Comparison of ENCODE assay signal across 1 cellular context in the genomic region with DNA sequence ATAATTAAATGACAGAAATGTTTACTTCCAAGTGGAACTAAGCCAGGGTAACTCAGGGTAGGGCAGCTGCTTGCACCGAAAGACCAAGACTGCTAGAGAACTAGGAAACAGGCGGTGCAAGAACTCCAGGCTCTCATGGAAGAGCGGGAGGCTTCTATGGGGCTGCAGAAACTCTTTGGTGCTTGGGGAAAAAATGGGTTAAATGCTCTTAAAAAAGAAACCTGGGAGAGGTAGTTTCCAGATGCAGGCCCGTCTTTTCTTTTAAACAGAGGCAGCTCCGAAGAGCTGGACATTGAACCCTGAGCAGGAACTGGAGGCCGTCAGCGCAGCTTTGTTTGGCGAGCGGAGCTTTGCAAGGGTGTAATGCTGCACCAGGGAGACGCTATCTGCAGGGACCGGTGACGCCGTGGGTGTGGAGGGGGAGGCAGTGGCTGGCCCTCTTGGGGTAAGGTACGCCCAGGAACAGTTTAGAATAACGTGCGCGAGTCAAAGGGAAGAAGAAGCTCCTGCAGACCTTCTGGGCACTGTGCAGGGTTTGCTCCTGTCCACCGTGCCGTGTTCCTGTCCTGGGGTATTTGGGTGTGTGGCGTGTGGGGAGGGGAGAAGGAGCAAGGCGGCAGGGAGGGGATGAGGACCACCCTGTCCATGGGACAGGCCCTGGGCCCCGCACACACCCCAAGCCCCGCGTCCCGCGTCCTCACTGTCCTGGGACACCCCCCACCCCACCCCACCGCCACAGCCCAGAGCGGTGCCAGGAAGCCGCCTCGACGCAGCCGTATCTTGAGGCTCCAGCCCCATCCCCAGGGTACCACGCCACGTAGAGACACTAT.
A peak's percentile ranks its signal among the peaks of the same experiment; 100 is the strongest.
TF ChIP-seq lines count a peak whose summit lies in the region.

No MANE protein-coding gene starts in this region.

TF ChIP-seq in HepG2, 621 proteins besides CTCF, POLR2A, EP300 and RAD21 (continued from another document and continues in another):
- TF ChIP-seq, protein P1, sequence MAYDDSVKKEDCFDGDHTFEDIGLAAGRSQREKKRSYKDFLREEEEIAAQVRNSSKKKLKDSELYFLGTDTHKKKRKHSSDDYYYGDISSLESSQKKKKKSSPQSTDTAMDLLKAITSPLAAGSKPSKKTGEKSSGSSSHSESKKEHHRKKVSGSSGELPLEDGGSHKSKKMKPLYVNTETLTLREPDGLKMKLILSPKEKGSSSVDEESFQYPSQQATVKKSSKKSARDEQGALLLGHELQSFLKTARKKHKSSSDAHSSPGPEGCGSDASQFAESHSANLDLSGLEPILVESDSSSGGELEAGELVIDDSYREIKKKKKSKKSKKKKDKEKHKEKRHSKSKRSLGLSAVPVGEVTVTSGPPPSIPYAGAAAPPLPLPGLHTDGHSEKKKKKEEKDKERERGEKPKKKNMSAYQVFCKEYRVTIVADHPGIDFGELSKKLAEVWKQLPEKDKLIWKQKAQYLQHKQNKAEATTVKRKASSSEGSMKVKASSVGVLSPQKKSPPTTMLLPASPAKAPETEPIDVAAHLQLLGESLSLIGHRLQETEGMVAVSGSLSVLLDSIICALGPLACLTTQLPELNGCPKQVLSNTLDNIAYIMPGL (CRISPR knock-in tag; IDR thresholded peaks at IDR 0.05; ENCODE audit: borderline replicate concordance in 1 of 2, low read depth in 1 of 2) = peak in 1 of 2 experiments; percentile 9; a peak in 1 of 4 replicates
- TF ChIP-seq, protein P2, sequence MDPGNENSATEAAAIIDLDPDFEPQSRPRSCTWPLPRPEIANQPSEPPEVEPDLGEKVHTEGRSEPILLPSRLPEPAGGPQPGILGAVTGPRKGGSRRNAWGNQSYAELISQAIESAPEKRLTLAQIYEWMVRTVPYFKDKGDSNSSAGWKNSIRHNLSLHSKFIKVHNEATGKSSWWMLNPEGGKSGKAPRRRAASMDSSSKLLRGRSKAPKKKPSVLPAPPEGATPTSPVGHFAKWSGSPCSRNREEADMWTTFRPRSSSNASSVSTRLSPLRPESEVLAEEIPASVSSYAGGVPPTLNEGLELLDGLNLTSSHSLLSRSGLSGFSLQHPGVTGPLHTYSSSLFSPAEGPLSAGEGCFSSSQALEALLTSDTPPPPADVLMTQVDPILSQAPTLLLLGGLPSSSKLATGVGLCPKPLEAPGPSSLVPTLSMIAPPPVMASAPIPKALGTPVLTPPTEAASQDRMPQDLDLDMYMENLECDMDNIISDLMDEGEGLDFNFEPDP (CRISPR knock-in tag; conservative IDR thresholded peaks at IDR 0.05) = no peak
- peak; percentile 54; the same call in 1 of the 2 replicates for TF ChIP-seq YEATS4 (CRISPR knock-in tag; IDR thresholded peaks at IDR 0.05; ENCODE audit: borderline replicate concordance)
- TF ChIP-seq ZNF383 (CRISPR knock-in tag; IDR thresholded peaks at IDR 0.05; ENCODE audit: borderline replicate concordance) = no peak
- no peak for TF ChIP-seq TEAD2 (CRISPR knock-in tag; IDR thresholded peaks at IDR 0.05)
- TF ChIP-seq ZNF761 (CRISPR knock-in tag; conservative IDR thresholded peaks at IDR 0.05) = no peak
- peak; percentile 29; the same call in 1 of the 2 replicates for TF ChIP-seq ZNF772 (CRISPR knock-in tag; IDR thresholded peaks at IDR 0.05)
- TF ChIP-seq ZNF230 (CRISPR knock-in tag; IDR thresholded peaks at IDR 0.05) = no peak
- no peak for TF ChIP-seq KLF6 (CRISPR knock-in tag; IDR thresholded peaks at IDR 0.05)
- no peak for TF ChIP-seq ZNF570 (CRISPR knock-in tag; IDR thresholded peaks at IDR 0.05; ENCODE audit: borderline replicate concordance)
- no peak for TF ChIP-seq ZKSCAN1 (IDR thresholded peaks at IDR 0.05; ENCODE audit: low read length)
- peak; percentile 66 for TF ChIP-seq HNF4G (IDR thresholded peaks at IDR 0.05; ENCODE audit: borderline replicate concordance, low read depth, low read length)
- TF ChIP-seq HNF4G (CRISPR knock-in tag; IDR thresholded peaks at IDR 0.05; ENCODE audit: borderline replicate concordance, low read depth) = peak; percentile 84; the same call in 1 of the 2 replicates
- no peak for TF ChIP-seq ZNF264 (CRISPR knock-in tag; IDR thresholded peaks at IDR 0.05)
- no peak for TF ChIP-seq AGO1 (IDR thresholded peaks at IDR 0.05; ENCODE audit: low read depth, low read length, poor library complexity, severe bottlenecking)
- TF ChIP-seq PRPF4 (IDR thresholded peaks at IDR 0.05; ENCODE audit: low read depth, low read length, poor library complexity, severe bottlenecking) = no peak
- no peak for TF ChIP-seq ZSCAN29 (CRISPR knock-in tag; conservative IDR thresholded peaks at IDR 0.05)
- TF ChIP-seq ZNF205 (CRISPR knock-in tag; IDR thresholded peaks at IDR 0.05) = peak; percentile 49; the same call in 1 of the 2 replicates
- TF ChIP-seq ZMYM2 (CRISPR knock-in tag; IDR thresholded peaks at IDR 0.05) = no peak
- no peak for TF ChIP-seq ZNF17 (CRISPR knock-in tag; IDR thresholded peaks at IDR 0.05)
- no peak for TF ChIP-seq ZNF878 (CRISPR knock-in tag; IDR thresholded peaks at IDR 0.05)
- TF ChIP-seq ZNF263 (CRISPR knock-in tag; IDR thresholded peaks at IDR 0.05) = 0 out of 2 replicates have a peak, but pooled peaks have one; percentile 26
- TF ChIP-seq, protein P3, sequence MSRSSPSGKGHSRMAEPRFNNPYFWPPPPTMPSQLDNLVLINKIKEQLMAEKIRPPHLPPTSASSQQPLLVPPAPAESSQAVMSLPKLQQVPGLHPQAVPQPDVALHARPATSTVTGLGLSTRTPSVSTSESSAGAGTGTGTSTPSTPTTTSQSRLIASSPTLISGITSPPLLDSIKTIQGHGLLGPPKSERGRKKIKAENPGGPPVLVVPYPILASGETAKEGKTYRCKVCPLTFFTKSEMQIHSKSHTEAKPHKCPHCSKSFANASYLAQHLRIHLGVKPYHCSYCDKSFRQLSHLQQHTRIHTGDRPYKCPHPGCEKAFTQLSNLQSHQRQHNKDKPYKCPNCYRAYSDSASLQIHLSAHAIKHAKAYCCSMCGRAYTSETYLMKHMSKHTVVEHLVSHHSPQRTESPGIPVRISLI (CRISPR knock-in tag; IDR thresholded peaks at IDR 0.05; ENCODE audit: borderline replicate concordance) = no peak
- no peak for TF ChIP-seq ZNF550 (CRISPR knock-in tag; IDR thresholded peaks at IDR 0.05; ENCODE audit: borderline replicate concordance)
- TF ChIP-seq, protein P4, sequence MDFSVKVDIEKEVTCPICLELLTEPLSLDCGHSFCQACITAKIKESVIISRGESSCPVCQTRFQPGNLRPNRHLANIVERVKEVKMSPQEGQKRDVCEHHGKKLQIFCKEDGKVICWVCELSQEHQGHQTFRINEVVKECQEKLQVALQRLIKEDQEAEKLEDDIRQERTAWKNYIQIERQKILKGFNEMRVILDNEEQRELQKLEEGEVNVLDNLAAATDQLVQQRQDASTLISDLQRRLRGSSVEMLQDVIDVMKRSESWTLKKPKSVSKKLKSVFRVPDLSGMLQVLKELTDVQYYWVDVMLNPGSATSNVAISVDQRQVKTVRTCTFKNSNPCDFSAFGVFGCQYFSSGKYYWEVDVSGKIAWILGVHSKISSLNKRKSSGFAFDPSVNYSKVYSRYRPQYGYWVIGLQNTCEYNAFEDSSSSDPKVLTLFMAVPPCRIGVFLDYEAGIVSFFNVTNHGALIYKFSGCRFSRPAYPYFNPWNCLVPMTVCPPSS (IDR thresholded peaks at IDR 0.05) = no peak
- TF ChIP-seq ZNF333 (CRISPR knock-in tag; IDR thresholded peaks at IDR 0.05; ENCODE audit: borderline replicate concordance) = no peak
- no peak for TF ChIP-seq NONO (IDR thresholded peaks at IDR 0.05)
- TF ChIP-seq NONO (CRISPR knock-in tag; conservative IDR thresholded peaks at IDR 0.05) = no peak; the same call in 1 of the 2 replicates
- no peak for TF ChIP-seq SP140L (CRISPR knock-in tag; IDR thresholded peaks at IDR 0.05; ENCODE audit: borderline replicate concordance)
- TF ChIP-seq IRX3 (CRISPR knock-in tag; IDR thresholded peaks at IDR 0.05; ENCODE audit: borderline replicate concordance, low read depth) = no peak; the same call in 1 of the 2 replicates
- TF ChIP-seq, protein P5, sequence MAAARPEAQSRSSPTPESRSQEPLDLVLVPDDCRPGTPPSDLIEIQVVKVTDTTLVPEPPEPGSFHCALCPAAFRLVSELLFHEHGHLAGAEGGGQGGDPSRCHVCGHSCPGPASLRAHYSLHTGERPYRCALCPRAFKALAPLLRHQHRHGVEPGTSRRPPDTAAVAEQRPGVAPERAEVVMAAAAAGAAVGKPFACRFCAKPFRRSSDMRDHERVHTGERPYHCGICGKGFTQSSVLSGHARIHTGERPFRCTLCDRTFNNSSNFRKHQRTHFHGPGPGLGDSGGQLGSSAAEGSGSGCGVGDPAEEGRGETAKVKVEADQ (CRISPR knock-in tag; IDR thresholded peaks at IDR 0.05; ENCODE audit: borderline replicate concordance) = peak; percentile 71; the same call in 1 of the 2 replicates
- TF ChIP-seq GABPB1 (CRISPR knock-in tag; IDR thresholded peaks at IDR 0.05) = no peak
- no peak for TF ChIP-seq SYNCRIP (IDR thresholded peaks at IDR 0.05; ENCODE audit: insufficient read depth, low read depth, low read length)
- TF ChIP-seq ZNF296 (CRISPR knock-in tag; conservative IDR thresholded peaks at IDR 0.05) = no peak; the same call in 1 of the 2 replicates
- no peak for TF ChIP-seq NR2F1 (CRISPR knock-in tag; IDR thresholded peaks at IDR 0.05)
- no peak for TF ChIP-seq SMAD3 (CRISPR knock-in tag; IDR thresholded peaks at IDR 0.05)
- no peak for TF ChIP-seq KDM4B (CRISPR knock-in tag; IDR thresholded peaks at IDR 0.05)
- no peak for TF ChIP-seq ZNF589 (CRISPR knock-in tag; conservative IDR thresholded peaks at IDR 0.05)
- TF ChIP-seq, protein P6, sequence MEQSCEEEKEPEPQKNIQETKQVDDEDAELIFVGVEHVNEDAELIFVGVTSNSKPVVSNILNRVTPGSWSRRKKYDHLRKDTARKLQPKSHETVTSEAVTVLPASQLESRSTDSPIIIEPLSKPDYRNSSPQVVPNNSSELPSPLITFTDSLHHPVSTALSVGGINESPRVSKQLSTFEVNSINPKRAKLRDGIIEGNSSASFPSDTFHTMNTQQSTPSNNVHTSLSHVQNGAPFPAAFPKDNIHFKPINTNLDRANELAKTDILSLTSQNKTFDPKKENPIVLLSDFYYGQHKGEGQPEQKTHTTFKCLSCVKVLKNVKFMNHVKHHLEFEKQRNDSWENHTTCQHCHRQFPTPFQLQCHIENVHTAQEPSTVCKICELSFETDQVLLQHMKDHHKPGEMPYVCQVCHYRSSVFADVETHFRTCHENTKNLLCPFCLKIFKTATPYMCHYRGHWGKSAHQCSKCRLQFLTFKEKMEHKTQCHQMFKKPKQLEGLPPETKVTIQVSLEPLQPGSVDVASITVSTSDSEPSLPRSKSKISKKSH (CRISPR knock-in tag; IDR thresholded peaks at IDR 0.05; ENCODE audit: borderline replicate concordance) = no peak
- no peak for TF ChIP-seq MIXL1 (CRISPR knock-in tag; IDR thresholded peaks at IDR 0.05)
- TF ChIP-seq CCAR2 (optimal IDR thresholded peaks at IDR 0.05; ENCODE audit: low read depth, low read length) = no peak
- no peak for TF ChIP-seq HOXA7 (CRISPR knock-in tag; IDR thresholded peaks at IDR 0.05)
- no peak for TF ChIP-seq ZNF3 (CRISPR knock-in tag; IDR thresholded peaks at IDR 0.05)
- TF ChIP-seq HNRNPUL1 (IDR thresholded peaks at IDR 0.05; ENCODE audit: low read depth, low read length) = no peak
- TF ChIP-seq ZFP41 (CRISPR knock-in tag; IDR thresholded peaks at IDR 0.05; ENCODE audit: borderline replicate concordance) = no peak
- TF ChIP-seq FOXP1 (IDR thresholded peaks at IDR 0.05) = no peak
- peak; percentile 38; the same call in 1 of the 2 replicates for TF ChIP-seq FOXP1 (CRISPR knock-in tag; IDR thresholded peaks at IDR 0.05)
- no peak for TF ChIP-seq THAP11 (CRISPR knock-in tag; IDR thresholded peaks at IDR 0.05)
- TF ChIP-seq ZNF256 (CRISPR knock-in tag; conservative IDR thresholded peaks at IDR 0.05) = no peak
- TF ChIP-seq FOXA3 (CRISPR knock-in tag; IDR thresholded peaks at IDR 0.05) = no peak; the same call in 1 of the 2 replicates
- no peak for TF ChIP-seq DPF2 (CRISPR knock-in tag; IDR thresholded peaks at IDR 0.05; ENCODE audit: borderline replicate concordance, low read depth)
- TF ChIP-seq, protein P7, sequence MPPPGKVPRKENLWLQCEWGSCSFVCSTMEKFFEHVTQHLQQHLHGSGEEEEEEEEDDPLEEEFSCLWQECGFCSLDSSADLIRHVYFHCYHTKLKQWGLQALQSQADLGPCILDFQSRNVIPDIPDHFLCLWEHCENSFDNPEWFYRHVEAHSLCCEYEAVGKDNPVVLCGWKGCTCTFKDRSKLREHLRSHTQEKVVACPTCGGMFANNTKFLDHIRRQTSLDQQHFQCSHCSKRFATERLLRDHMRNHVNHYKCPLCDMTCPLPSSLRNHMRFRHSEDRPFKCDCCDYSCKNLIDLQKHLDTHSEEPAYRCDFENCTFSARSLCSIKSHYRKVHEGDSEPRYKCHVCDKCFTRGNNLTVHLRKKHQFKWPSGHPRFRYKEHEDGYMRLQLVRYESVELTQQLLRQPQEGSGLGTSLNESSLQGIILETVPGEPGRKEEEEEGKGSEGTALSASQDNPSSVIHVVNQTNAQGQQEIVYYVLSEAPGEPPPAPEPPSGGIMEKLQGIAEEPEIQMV (CRISPR knock-in tag; IDR thresholded peaks at IDR 0.05; ENCODE audit: low read depth) = no peak
- no peak for TF ChIP-seq GTF3A (CRISPR knock-in tag; conservative IDR thresholded peaks at IDR 0.05)
- 0 out of 2 replicates have a peak, but pooled peaks have one; percentile 48 for TF ChIP-seq DMAP1 (CRISPR knock-in tag; IDR thresholded peaks at IDR 0.05)
- no peak for TF ChIP-seq RAD51 (IDR thresholded peaks at IDR 0.05; ENCODE audit: borderline replicate concordance)
- TF ChIP-seq, protein P8, sequence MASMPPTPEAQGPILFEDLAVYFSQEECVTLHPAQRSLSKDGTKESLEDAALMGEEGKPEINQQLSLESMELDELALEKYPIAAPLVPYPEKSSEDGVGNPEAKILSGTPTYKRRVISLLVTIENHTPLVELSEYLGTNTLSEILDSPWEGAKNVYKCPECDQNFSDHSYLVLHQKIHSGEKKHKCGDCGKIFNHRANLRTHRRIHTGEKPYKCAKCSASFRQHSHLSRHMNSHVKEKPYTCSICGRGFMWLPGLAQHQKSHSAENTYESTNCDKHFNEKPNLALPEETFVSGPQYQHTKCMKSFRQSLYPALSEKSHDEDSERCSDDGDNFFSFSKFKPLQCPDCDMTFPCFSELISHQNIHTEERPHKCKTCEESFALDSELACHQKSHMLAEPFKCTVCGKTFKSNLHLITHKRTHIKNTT (CRISPR knock-in tag; IDR thresholded peaks at IDR 0.05) = no peak
- TF ChIP-seq ZNF737 (CRISPR knock-in tag; IDR thresholded peaks at IDR 0.05; ENCODE audit: borderline replicate concordance) = no peak
- TF ChIP-seq, protein P9, sequence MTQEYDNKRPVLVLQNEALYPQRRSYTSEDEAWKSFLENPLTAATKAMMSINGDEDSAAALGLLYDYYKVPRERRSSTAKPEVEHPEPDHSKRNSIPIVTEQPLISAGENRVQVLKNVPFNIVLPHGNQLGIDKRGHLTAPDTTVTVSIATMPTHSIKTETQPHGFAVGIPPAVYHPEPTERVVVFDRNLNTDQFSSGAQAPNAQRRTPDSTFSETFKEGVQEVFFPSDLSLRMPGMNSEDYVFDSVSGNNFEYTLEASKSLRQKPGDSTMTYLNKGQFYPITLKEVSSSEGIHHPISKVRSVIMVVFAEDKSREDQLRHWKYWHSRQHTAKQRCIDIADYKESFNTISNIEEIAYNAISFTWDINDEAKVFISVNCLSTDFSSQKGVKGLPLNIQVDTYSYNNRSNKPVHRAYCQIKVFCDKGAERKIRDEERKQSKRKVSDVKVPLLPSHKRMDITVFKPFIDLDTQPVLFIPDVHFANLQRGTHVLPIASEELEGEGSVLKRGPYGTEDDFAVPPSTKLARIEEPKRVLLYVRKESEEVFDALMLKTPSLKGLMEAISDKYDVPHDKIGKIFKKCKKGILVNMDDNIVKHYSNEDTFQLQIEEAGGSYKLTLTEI (CRISPR knock-in tag; conservative IDR thresholded peaks at IDR 0.05) = no peak
